8 cellular contexts compared by ENCODE assay signal in the genomic region with DNA sequence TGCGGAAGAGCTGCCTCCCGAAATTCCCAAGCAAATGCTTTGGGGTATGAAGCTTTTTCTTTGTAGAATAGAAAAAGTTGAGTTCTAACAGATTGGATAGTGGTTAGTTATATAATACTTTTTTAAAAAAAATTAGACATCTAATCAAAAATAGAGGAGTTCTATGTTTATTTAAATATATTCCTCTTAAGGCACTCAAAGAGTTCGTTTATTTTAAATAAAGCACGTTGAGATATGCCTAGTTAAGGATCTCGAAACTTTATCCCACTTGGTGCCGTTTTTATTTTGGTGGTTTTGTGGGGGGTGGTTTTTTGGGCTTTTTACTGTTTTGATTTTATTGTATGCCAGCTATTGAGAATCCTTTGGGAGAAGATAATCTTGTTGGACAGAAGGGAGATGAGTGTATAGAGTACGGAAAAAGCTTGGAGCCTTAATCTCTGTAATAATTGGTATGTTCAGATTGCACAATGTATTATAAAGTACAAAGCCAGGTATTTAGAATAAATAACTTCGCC. TPM values are rescaled to one million over a fixed set of nuclear protein-coding genes. Genes with fewer than 3 reads are reported as not detected.
DNase-seq lines count a peak whose midpoint lies in the region; ATAC-seq and TF ChIP-seq lines count a peak whose summit lies in the region.

No MANE protein-coding gene starts in this region.

- CTCF ChIA-PET in CD8-positive, alpha-beta T cell (lab: Charles Lee) = interaction anchor here (0.6 to 3.1 kb wide), 5 partner anchors 10 to 276 kb away, joined by 4 to 12 read pairs (median 5); no protein-coding TSS in a partner anchor

- no peak overlapping the region for H3K27ac Mint-ChIP-seq in CD8-positive, alpha-beta T cell

- no peaks in the 10 kb centered on the region for H3K27me3 ChIP-seq in CD8-positive, alpha-beta T cell (ENCODE audit: insufficient read depth, low read length)
- no peaks in the 10 kb centered on the region for H3K27me3 ChIP-seq in effector memory CD4-positive, alpha-beta T cell (replicated peaks; ENCODE audit: control insufficient read depth, insufficient read depth, low read length, poor library complexity, severe bottlenecking)
- H3K27me3 ChIP-seq in ovary = no peaks in the 10 kb centered on the region

- H3K36me3 Mint-ChIP-seq in CD8-positive, alpha-beta T cell = peaks cover 13% of the 10 kb centered on the region

- peaks cover 4% of the 10 kb centered on the region for H3K4me1 ChIP-seq in CD8-positive, alpha-beta T cell (ENCODE audit: insufficient read depth, low read length)
- no peaks in the 10 kb centered on the region for H3K4me1 ChIP-seq in effector memory CD4-positive, alpha-beta T cell (ENCODE audit: control insufficient read depth, insufficient read depth, low read length, poor library complexity, severe bottlenecking)
- no peaks in the 10 kb centered on the region for H3K4me1 ChIP-seq in ovary (ENCODE audit: insufficient read depth)

- no peak for TF ChIP-seq EP300 in ovary (IDR thresholded peaks at IDR 0.05)

- H3K36me3 ChIP-seq in CD8-positive, alpha-beta T cell (ENCODE audit: insufficient read depth, low read length) = peaks cover 4% of the 10 kb centered on the region
- H3K36me3 ChIP-seq in effector memory CD4-positive, alpha-beta T cell (ENCODE audit: control insufficient read depth, insufficient read depth, low read length) = peaks cover 18% of the 10 kb centered on the region
- H3K36me3 ChIP-seq in ovary = no peaks in the 10 kb centered on the region

- DNase-seq in CD8-positive, alpha-beta T cell = no peak
- DNase-seq in NB4 (ENCODE audit: low read depth) = no peak
- no peak for DNase-seq in effector memory CD4-positive, alpha-beta T cell
- DNase-seq in ovary = no peak
- no peak for DNase-seq in NCI-H2227 treated with DMSO at 0.1 percent for 48 hours (lab: John Stamatoyannopoulos, UW)
- no peak for DNase-seq in stimulated activated CD8-positive, alpha-beta memory T cell treated with anti-CD3 and anti-CD28 coated beads, Interleukin-4, amount 100 ng/mL, for 48 hours

- no peak for ATAC-seq in CD8-positive, alpha-beta T cell
- no peak for ATAC-seq in GM21360 (IDR thresholded peaks at IDR 0.05; ENCODE audit: unreplicated experiment)
- no peak for ATAC-seq in HG03196 (IDR thresholded peaks at IDR 0.05; ENCODE audit: unreplicated experiment)

- H3K4me3 ChIP-seq in CD8-positive, alpha-beta T cell (ENCODE audit: low read depth, low read length) = peak overlapping the region; percentile 73
- H3K4me3 ChIP-seq in NB4 (ENCODE audit: low read depth, low read length) (peak overlapping the region; percentile 49), ovary (peak overlapping the region; percentile 51)
- peak overlapping the region; percentile 45 for H3K4me3 ChIP-seq in effector memory CD4-positive, alpha-beta T cell (ENCODE audit: insufficient read depth, low read depth, low read length, poor library complexity, severe bottlenecking)

- WGBS in ovary, 3 donors = 27 to 29% (median 29%) methylated on average over 8 of the region's 8 CpGs

- TF ChIP-seq POLR2A in NB4 (IDR thresholded peaks at IDR 0.05; ENCODE audit: extremely low read depth, insufficient read length) = no peak
- no peak for TF ChIP-seq POLR2A in ovary (IDR thresholded peaks at IDR 0.05)

- intact Hi-C loops in CD8-positive, alpha-beta T cell (cut with DNase I, micrococcal nuclease) = loop anchor here in 1 of 2 experiments (1.0 to 10.0 kb wide), 3 partner anchors 11 to 1657 kb away; a partner anchor contains a TSS
- intact Hi-C loops in ovary (cut with DNase I) = no loop called here

- POLR2A ChIA-PET in CD8-positive, alpha-beta T cell (lab: Charles Lee) = interaction anchor here (0.7 to 1.7 kb wide), 2 partner anchors 10 kb away, joined by 3 to 8 read pairs; a partner anchor contains a TSS

- H3K9me3 Mint-ChIP-seq in CD8-positive, alpha-beta T cell = no peaks in the 10 kb centered on the region

- peaks cover 8% of the 10 kb centered on the region for H3K4me1 Mint-ChIP-seq in CD8-positive, alpha-beta T cell (ENCODE audit: low read depth)

- no peak for TF ChIP-seq CTCF in CD8-positive, alpha-beta T cell (IDR thresholded peaks at IDR 0.05)
- TF ChIP-seq CTCF in NB4 (IDR thresholded peaks at IDR 0.05; ENCODE audit: low read depth, low read length) (no peak), ovary (IDR thresholded peaks at IDR 0.05) (no peak)

- peak overlapping the region; percentile 67 for H3K4me3 Mint-ChIP-seq in CD8-positive, alpha-beta T cell

- H3K27ac ChIP-seq in CD8-positive, alpha-beta T cell (ENCODE audit: low read depth, low read length) = peak overlapping the region; percentile 43
- peak overlapping the region; percentile 42 for H3K27ac ChIP-seq in effector memory CD4-positive, alpha-beta T cell (ENCODE audit: insufficient read depth, low read length, poor library complexity, severe bottlenecking)
- peak overlapping the region in 1 of 2 donors; percentile 73 for H3K27ac ChIP-seq in ovary

- no peaks in the 10 kb centered on the region for H3K9me3 ChIP-seq in CD8-positive, alpha-beta T cell (ENCODE audit: low read length)
- H3K9me3 ChIP-seq in effector memory CD4-positive, alpha-beta T cell (ENCODE audit: control insufficient read depth, low read length) = no peaks in the 10 kb centered on the region
- no peaks in the 10 kb centered on the region for H3K9me3 ChIP-seq in ovary

- peaks cover 2% of the 10 kb centered on the region for H3K27me3 Mint-ChIP-seq in CD8-positive, alpha-beta T cell (ENCODE audit: low read depth)

RNA-seq across cellular contexts. Expression of a gene that starts 10.7 kb away (rescaled TPM):
- 1 to 10 TPM; 6.8 to 7.4 TPM for total RNA-seq in CD8-positive, alpha-beta T cell
- 10 to 100 TPM in 1 of 7 donors, 1 to 10 TPM in 6; 4.5 to 11.9 (median 6.4) TPM for total RNA-seq in ovary
- polyA plus RNA-seq in ovary = 1 to 10 TPM; 5.2 to 5.9 TPM

RNA-seq across cellular contexts. Expression of a gene that starts 56.2 kb away (rescaled TPM):
- total RNA-seq in CD8-positive, alpha-beta T cell = 100 to 1,000 TPM; 335 to 340 TPM
- 100 to 1,000 TPM in 4 of 7 donors, 10 to 100 TPM in 3; 85.1 to 204 (median 116) TPM for total RNA-seq in ovary
- 100 to 1,000 TPM in 1 of 2 donors, 10 to 100 TPM in 1; 41.6 to 165 TPM for polyA plus RNA-seq in ovary
